Comparison of ENCODE assay signal across 15 cellular contexts in genomic region chr4:53281438-53281837, GRCh38.
"Had no signal": no experiment of that assay in that cellular context is flagged by ENCODE, and none has a peak within 500 bp of the region (broad histone marks: within the 10 kb centered on the region; RNA-seq: fewer than 3 reads in every experiment).

No MANE protein-coding gene starts in this region.

- H3K4me3 Mint-ChIP-seq: activated T-helper 1 cell treated with anti-CD3 and anti-CD28 coated beads, Interleukin-12 subunit alpha, Interleukin-12 subunit beta, Interleukin-2, Interleukin-4 antibody, amounts not matched to agents 30 ng/mL and 10 ng/mL and 1 ng/mL, durations not matched to agents 14 hours and 24 hours and 36 hours; dendritic cell treated with granulocyte-macrophage colony-stimulating factor and Interleukin-4, amounts not matched to agents 40 ng/mL and 50 ng/mL, for 4 days; effector memory CD8-positive, alpha-beta T cell; nephron progenitor cell; T-helper 17 cell; WTC11 had no signal

- H3K9me3 Mint-ChIP-seq: nephron progenitor cell, WTC11 had no signal

- H3K36me3 Mint-ChIP-seq: WTC11 had no signal

- H3K27me3 ChIP-seq: heart right ventricle, left lung, sigmoid colon had no signal

- H3K9me3 ChIP-seq: heart right ventricle, left lung, sigmoid colon had no signal

- H3K4me3 ChIP-seq: heart right ventricle, left lung, sigmoid colon had no signal

- H3K27me3 Mint-ChIP-seq: dendritic cell treated with granulocyte-macrophage colony-stimulating factor and Interleukin-4, amounts not matched to agents 40 ng/mL and 50 ng/mL, for 4 days; effector memory CD8-positive, alpha-beta T cell; T-helper 17 cell had no signal

- H3K4me1 Mint-ChIP-seq: nephron progenitor cell had no signal

- H3K4me1 ChIP-seq: heart right ventricle, left lung, sigmoid colon had no signal

- H3K36me3 ChIP-seq: left lung, sigmoid colon had no signal

- DNase-seq: activated CD4-positive, alpha-beta T cell treated with anti-CD3 and anti-CD28 coated beads for 48 hours; activated naive CD4-positive, alpha-beta T cell; caudate nucleus; effector memory CD8-positive, alpha-beta T cell; heart right ventricle; islet precursor cell; left lung; mesendoderm; nephron progenitor cell; sigmoid colon; T-helper 17 cell had no signal

- H3K27ac Mint-ChIP-seq: activated T-helper 1 cell treated with anti-CD3 and anti-CD28 coated beads, Interleukin-12 subunit alpha, Interleukin-12 subunit beta, Interleukin-2, Interleukin-4 antibody, amounts not matched to agents 30 ng/mL and 10 ng/mL and 1 ng/mL, durations not matched to agents 14 hours and 24 hours and 36 hours; dendritic cell treated with granulocyte-macrophage colony-stimulating factor and Interleukin-4, amounts not matched to agents 40 ng/mL and 50 ng/mL, for 4 days; effector memory CD8-positive, alpha-beta T cell; nephron progenitor cell; T-helper 17 cell; WTC11 had no signal

- H3K27ac ChIP-seq: epithelial cell of prostate, heart right ventricle, left lung, sigmoid colon had no signal

- ATAC-seq: effector memory CD8-positive, alpha-beta T cell; heart right ventricle; left lung; T-helper 17 cell; WTC11 had no signal
